ENCODE assay signal across 8 cellular contexts in the genomic region with DNA sequence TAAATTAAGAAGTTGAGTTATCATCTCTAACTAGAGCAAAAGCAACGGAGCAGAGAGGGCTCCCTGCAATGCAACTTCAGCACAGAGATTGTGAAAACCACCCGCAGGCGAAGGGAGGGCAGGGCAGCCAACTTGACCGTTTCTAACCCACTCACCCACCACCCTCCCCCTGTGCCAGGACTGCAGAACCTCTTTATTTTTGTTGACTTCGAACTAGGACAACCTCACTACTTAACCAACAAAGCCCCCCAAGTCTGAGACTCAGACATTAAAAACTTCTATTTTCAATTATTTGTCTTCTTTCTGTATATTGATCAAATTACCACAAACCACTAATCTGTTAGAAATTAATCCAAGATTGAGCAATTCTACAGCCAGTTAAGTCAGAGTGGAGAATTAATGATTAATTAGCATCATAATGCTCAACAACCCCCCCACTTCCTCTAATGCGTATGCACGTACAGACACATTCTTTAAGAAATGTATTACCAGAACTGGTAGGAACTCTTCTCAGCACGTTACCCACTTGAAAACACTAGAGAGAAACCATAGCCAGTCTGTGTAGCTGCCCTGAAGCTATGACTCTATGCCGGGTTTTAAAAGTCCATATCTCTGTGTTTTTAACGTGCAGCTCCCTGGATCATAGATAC. TPM values are rescaled to one million over a fixed set of nuclear protein-coding genes. Genes with fewer than 3 reads are reported as not detected.
DNase-seq lines count a peak whose midpoint lies in the region; TF ChIP-seq lines count a peak whose summit lies in the region.

No MANE protein-coding gene starts in this region.

- H3K4me2 ChIP-seq in H9 (ENCODE audit: insufficient read depth, insufficient read length, low read length), result no peak overlapping the region

- H3K27ac ChIP-seq in H9 (ENCODE audit: insufficient read length, low read depth, low read length), result no peak overlapping the region

- no peak overlapping the region for H3K14ac ChIP-seq in H9 (ENCODE audit: insufficient read depth, low read length)

- no CpG with 5 or more reads among the region's 10 CpGs for WGBS in H9 (ENCODE audit: extremely low coverage, insufficient read length, low lambda C conversion rate)

- no peak overlapping the region for H2AFZ ChIP-seq in H9 (ENCODE audit: low read length)

- H3K4me3 Mint-ChIP-seq in H9, result no peak overlapping the region
- H3K4me3 Mint-ChIP-seq in immature natural killer cell, result peak overlapping the region in 1 of 5 donors; percentile 14

- no peak overlapping the region for H4K91ac ChIP-seq in H9 (ENCODE audit: insufficient read length, low read depth, low read length)

- no peak overlapping the region for H3K18ac ChIP-seq in H9 (ENCODE audit: insufficient read length, low read depth, low read length)

- H2BK5ac ChIP-seq in H9 (ENCODE audit: insufficient read length, low read length), result no peak overlapping the region

- no peak overlapping the region for H3K56ac ChIP-seq in H9 (ENCODE audit: insufficient read length, low read depth, low read length)

- DNase-seq in BE2C (peak; percentile 40), H9 (no peak), adipocyte (ENCODE audit: low read depth) (peak; percentile 71), lung microvascular endothelial cell (ENCODE audit: low read depth in 2 of 2) (peak; percentile 17 to 18), COR-L47 (lab: John Stamatoyannopoulos, UW) (no peak), DMS53 (lab: John Stamatoyannopoulos, UW) (no peak), immature natural killer cell (no peak)
- no peak for DNase-seq in activated CD4-positive, alpha-beta T cell treated with anti-CD3 and anti-CD28 coated beads, Interleukin-2, amount 50 U/mL, for 48 hours

- H3K4ac ChIP-seq in H9 (ENCODE audit: low read depth, low read length), result no peak overlapping the region

- H3K79me2 ChIP-seq in H9 (ENCODE audit: insufficient read depth, low read length), result no peaks in the 10 kb centered on the region

- H3K4me1 Mint-ChIP-seq in H9 (peaks cover 23 to 24% of the 10 kb centered on the region in 2 experiments), immature natural killer cell (peaks cover 9 to 14% of the 10 kb centered on the region in 2 donors)

- no peak overlapping the region for H3T11ph ChIP-seq in H9 (ENCODE audit: low read length)

- TF ChIP-seq CTCF in BE2C (IDR thresholded peaks at IDR 0.05; ENCODE audit: low read depth, low read length) (peak; percentile 33), H9 (conservative IDR thresholded peaks at IDR 0.05) (peak; percentile 36; the same call in 2 of the 3 replicates)

- H2AK5ac ChIP-seq in H9 (ENCODE audit: insufficient read length, low read length), result no peak overlapping the region

- no peaks in the 10 kb centered on the region for H3K9me3 Mint-ChIP-seq in H9
- no peaks in the 10 kb centered on the region for H3K9me3 Mint-ChIP-seq in immature natural killer cell

- H3K23ac ChIP-seq in H9 (ENCODE audit: insufficient read length, low read depth, low read length), result no peak overlapping the region

- no peaks in the 10 kb centered on the region for H4K20me1 ChIP-seq in H9 (ENCODE audit: control insufficient read depth, insufficient read depth, insufficient read length)

- H4K5ac ChIP-seq in H9 (ENCODE audit: insufficient read length, low read depth, low read length), result no peak overlapping the region

- H3K36me3 Mint-ChIP-seq in H9 (ENCODE audit: insufficient read depth in 1 of 3, low read depth in 3 of 3) (no peaks in the 10 kb centered on the region; a peak in 1 of 7 replicates), immature natural killer cell (peaks cover 0 to 4% (median 0%) of the 10 kb centered on the region in 3 donors)

- no peaks in the 10 kb centered on the region for H3K79me1 ChIP-seq in H9 (ENCODE audit: insufficient read depth, low read depth, low read length, poor library complexity, severe bottlenecking)

- no peak overlapping the region for H4K8ac ChIP-seq in H9 (replicated peaks; ENCODE audit: insufficient read length, low read depth, low read length)

- H3K4me3 ChIP-seq in BE2C (ENCODE audit: low read depth, low read length) (no peak overlapping the region), adipocyte (ENCODE audit: low read length) (peak overlapping the region; percentile 92)

- no peak overlapping the region for H2BK20ac ChIP-seq in H9 (ENCODE audit: low read depth, low read length, poor library complexity, severe bottlenecking)

- H3K36me3 ChIP-seq in BE2C (no peaks in the 10 kb centered on the region), adipocyte (ENCODE audit: control insufficient read depth, insufficient read depth, low read length, severe bottlenecking) (peaks cover 14% of the 10 kb centered on the region)

- H3K27me3 Mint-ChIP-seq in H9 (ENCODE audit: low read depth), result peaks cover 59% of the 10 kb centered on the region
- peaks cover 1 to 25% (median 10%) of the 10 kb centered on the region in 3 donors for H3K27me3 Mint-ChIP-seq in immature natural killer cell (ENCODE audit: low read depth in 3 of 3)

- H3K4me1 ChIP-seq in BE2C (no peaks in the 10 kb centered on the region), H9 (ENCODE audit: insufficient read depth, low read length) (no peaks in the 10 kb centered on the region), adipocyte (ENCODE audit: control insufficient read depth, insufficient read depth, low read length) (peaks cover 50% of the 10 kb centered on the region)

- no peak overlapping the region for H2BK120ac ChIP-seq in H9 (ENCODE audit: low read depth, low read length, poor library complexity, severe bottlenecking)

- peaks cover 6% of the 10 kb centered on the region for H3K23me2 ChIP-seq in H9 (ENCODE audit: insufficient read length, low read depth, low read length, poor library complexity, severe bottlenecking)

- H3K9ac ChIP-seq in H9 (ENCODE audit: extremely low read depth, insufficient read length, low read length) (no peak overlapping the region), adipocyte (ENCODE audit: low read length) (peak overlapping the region; percentile 94)

- H2BK12ac ChIP-seq in H9 (ENCODE audit: insufficient read length, low read depth, low read length), result no peak overlapping the region

- H3K27me3 ChIP-seq in BE2C, result peaks cover 10% of the 10 kb centered on the region; the same call in 1 of the 2 replicates
- peaks cover 10% of the 10 kb centered on the region for H3K27me3 ChIP-seq in H9 (ENCODE audit: insufficient read depth, low read length)
- H3K27me3 ChIP-seq in adipocyte (replicated peaks; ENCODE audit: control insufficient read depth, insufficient read depth, low read length), result no peaks in the 10 kb centered on the region

- no peak overlapping the region for H2BK15ac ChIP-seq in H9 (ENCODE audit: low read depth, low read length)

- H3K27ac Mint-ChIP-seq in H9 (no peak overlapping the region), immature natural killer cell (no peak overlapping the region)

- H3K9me3 ChIP-seq in BE2C (no peaks in the 10 kb centered on the region), H9 (ENCODE audit: control insufficient read depth, low read depth, low read length) (no peaks in the 10 kb centered on the region), adipocyte (ENCODE audit: control insufficient read depth, low read length) (no peaks in the 10 kb centered on the region)

RNA-seq across cellular contexts. Expression of a gene that starts 2.0 kb away (rescaled TPM):
- polyA plus RNA-seq in BE2C (2012; ENCODE audit: insufficient read depth, insufficient read length, low read depth), result 2.9 TPM
- total RNA-seq in H9 (2021), result 0.11 and 0.22 TPM in 2 replicates
- 27.5 and 36.1 TPM in 2 replicates for total RNA-seq in lung microvascular endothelial cell
- 1 to 10 TPM; 2.6 to 3.6 (median 2.6) TPM for polyA plus RNA-seq in immature natural killer cell

Comparison
In these comparisons a context has a peak if more than half of its experiments do, and no peak if none do; other contexts are left out.
1. DNase-seq: peak in BE2C (single experiment), adipocyte (single experiment) and lung microvascular endothelial cell (2 of 2); none in H9 (single experiment), activated CD4-positive, alpha-beta T cell treated with anti-CD3 and anti-CD28 coated beads, Interleukin-2, amount 50 U/mL, for 48 hours (0 of 2), COR-L47 (single experiment), DMS53 (single experiment) and immature natural killer cell (0 of 3).
2. RNA of a gene that starts 2.0 kb away (total RNA-seq): 27.5 to 36.1 TPM in lung microvascular endothelial cell; 0.11 to 0.22 TPM in H9; every median in the first group is over 10 times any median in the second.